Comparison of ENCODE assay signal across 9 cellular contexts in the genomic region with DNA sequence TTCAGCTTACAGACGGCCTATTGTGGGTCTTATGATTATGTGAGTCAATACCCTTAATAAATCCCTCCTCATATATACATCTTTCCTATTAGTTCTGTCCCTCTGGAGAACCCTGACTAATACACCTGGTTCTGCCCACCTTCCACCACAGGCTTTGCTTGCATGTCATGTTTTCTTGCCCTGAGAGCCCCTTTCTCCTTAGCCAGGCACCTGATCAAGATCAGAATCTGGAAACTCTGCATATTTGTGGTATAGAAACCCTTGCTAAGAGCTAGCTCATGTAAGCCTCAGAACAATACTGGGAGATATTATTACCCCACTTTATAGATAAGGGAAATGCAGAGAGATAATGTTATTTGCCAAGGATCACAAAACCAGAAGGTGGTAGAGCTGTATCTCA.
"Had no signal": no experiment of that assay in that cellular context is flagged by ENCODE, and none has a peak within 500 bp of the region (broad histone marks: within the 10 kb centered on the region; RNA-seq: fewer than 3 reads in every experiment).

No MANE protein-coding gene starts in this region.

- H3K4me1 ChIP-seq: HAP-1 had no signal

- H3K9ac ChIP-seq: GM23248 had no signal

- H3K27ac ChIP-seq: GM23248 had no signal

- ATAC-seq: HCT116, K562 had no signal

- H3K4me3 ChIP-seq: GM23248, HAP-1, K562 had no signal

- H3K36me3 ChIP-seq: HAP-1 had no signal

- DNase-seq: GM23248, GOT3, H7, HFFc6, IMR-90, KG1 had no signal

- H3K9me3 ChIP-seq: HAP-1 had no signal

- H2AFZ ChIP-seq: GM23248 had no signal
